In the genomic region with DNA sequence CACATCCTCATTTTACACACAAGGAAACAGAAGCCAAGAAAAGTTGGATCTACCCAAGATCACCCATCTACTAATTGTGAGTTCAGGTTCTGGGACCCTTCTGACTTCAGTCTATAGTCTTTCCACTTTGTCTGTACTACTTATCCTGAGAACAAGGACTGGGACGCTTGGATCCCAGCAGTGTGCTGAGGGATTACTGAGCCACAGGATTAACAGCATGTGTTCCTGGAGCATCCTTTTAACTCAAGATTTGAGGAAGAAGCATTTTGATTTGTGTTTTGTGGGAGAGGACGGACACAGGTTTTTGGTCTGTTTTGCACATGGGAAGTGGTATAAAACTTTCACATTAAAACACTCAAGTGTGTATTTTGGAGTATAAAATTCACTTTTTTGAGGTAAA, we compare ENCODE assay signal across 16 cellular contexts. TPM values are rescaled to one million over a fixed set of nuclear protein-coding genes. Genes with fewer than 3 reads are reported as not detected.
A peak's percentile ranks its signal among the peaks of the same experiment; 100 is the strongest.
DNase-seq lines count a peak whose midpoint lies in the region; TF ChIP-seq lines count a peak whose summit lies in the region.
"Had no signal": no experiment of that assay in that cellular context is flagged by ENCODE, and none has a peak within 500 bp of the region (broad histone marks: within the 10 kb centered on the region; RNA-seq: fewer than 3 reads in every experiment).

No MANE protein-coding gene starts in this region.

- no peaks in the 10 kb centered on the region for H3K36me3 Mint-ChIP-seq in immature natural killer cell
- H3K36me3 Mint-ChIP-seq: CD14-positive monocyte had no signal

- peak; percentile 56 for DNase-seq in NCI-H82 (lab: John Stamatoyannopoulos, UW)
- no peak for DNase-seq in NCI-H82 treated with DMSO at 0.1 percent for 48 hours (lab: John Stamatoyannopoulos, UW; ENCODE audit: unreplicated experiment)
- peak; percentile 36 for DNase-seq in D341Med (ENCODE audit: low spot score)
- DNase-seq in immature natural killer cell: no peak
- DNase-seq in activated naive CD4-positive, alpha-beta T cell treated with anti-CD3 and anti-CD28 coated beads, Interleukin-2, amount 50 U/mL, for 16 hours: no peak
- no peak for DNase-seq in DMS114 treated with DMSO at 0.1 percent for 48 hours (lab: John Stamatoyannopoulos, UW; ENCODE audit: unreplicated experiment)
- DNase-seq in iPS-NIHi7 (ENCODE audit: extremely low spot score): no peak
- DNase-seq: CD8-positive, alpha-beta T cell; COR-L47; DMS79; GM23248 had no signal

- H3K27me3 Mint-ChIP-seq in immature natural killer cell (ENCODE audit: low read depth in 3 of 3): peaks cover 0 to 8% (median 4%) of the 10 kb centered on the region in 3 donors

- peaks cover 83 to 90% of the 10 kb centered on the region in 2 donors for H3K4me1 Mint-ChIP-seq in immature natural killer cell

- peak overlapping the region in 4 of 6 donors; percentile 21 to 81 (median 71) for H3K27ac Mint-ChIP-seq in immature natural killer cell
- H3K27ac Mint-ChIP-seq: CD8-positive, alpha-beta T cell had no signal

- peak overlapping the region; percentile 42; the same call in 1 of the 2 replicates for H3K27ac ChIP-seq in VCaP
- H3K27ac ChIP-seq: 22Rv1, GM23248 had no signal

- no peak for TF ChIP-seq CTCF in VCaP (conservative IDR thresholded peaks at IDR 0.05)

- peaks cover 0 to 2% (median 0%) of the 10 kb centered on the region in 6 donors for H3K9me3 Mint-ChIP-seq in immature natural killer cell
- H3K9me3 Mint-ChIP-seq: CD14-positive monocyte; CD8-positive, alpha-beta T cell had no signal

- peak overlapping the region in 1 of 5 donors; percentile 53 for H3K4me3 Mint-ChIP-seq in immature natural killer cell
- H3K4me3 Mint-ChIP-seq: CD14-positive monocyte; CD8-positive, alpha-beta T cell had no signal

RNA-seq across cellular contexts. Expression of gene ENPP4, which starts 4.4 kb away (rescaled TPM):
- 10 to 100 TPM; 18.2 to 27.0 (median 26.0) TPM for polyA plus RNA-seq in immature natural killer cell

RNA-seq across cellular contexts. Expression of gene ENPP5, which starts 36.6 kb away (rescaled TPM):
- polyA plus RNA-seq in immature natural killer cell: 10 to 100 TPM; 14.4 to 48.6 (median 36.1) TPM
- polyA plus RNA-seq: BJ, CD14-positive monocyte, HepG2 had no signal

Comparison
In these comparisons a context has a peak if more than half of its experiments do, and no peak if none do; other contexts are left out.
1. DNase-seq: peak in NCI-H82 (single experiment) and D341Med (single experiment); none in NCI-H82 treated with DMSO at 0.1 percent for 48 hours (single experiment), immature natural killer cell (0 of 3), activated naive CD4-positive, alpha-beta T cell treated with anti-CD3 and anti-CD28 coated beads, Interleukin-2, amount 50 U/mL, for 16 hours (single experiment), DMS114 treated with DMSO at 0.1 percent for 48 hours (single experiment) and iPS-NIHi7 (single experiment).